2 cellular contexts compared by ENCODE assay signal in genomic region chr10:34762603-34763299, GRCh38.
TF ChIP-seq lines count a peak whose summit lies in the region.

No MANE protein-coding gene starts in this region.

TF ChIP-seq in WTC11, 78 proteins besides CTCF, POLR2A, EP300 and RAD21:
- no peak for TF ChIP-seq IRF2 (CRISPR knock-in tag; IDR thresholded peaks at IDR 0.05; ENCODE audit: borderline replicate concordance, low read depth)
- TF ChIP-seq ARID4B (CRISPR knock-in tag; IDR thresholded peaks at IDR 0.05; ENCODE audit: borderline replicate concordance): no peak
- TF ChIP-seq ZNF396 (CRISPR knock-in tag; IDR thresholded peaks at IDR 0.05; ENCODE audit: borderline replicate concordance): no peak

TF ChIP-seq in HepG2, 621 proteins besides CTCF, POLR2A, EP300 and RAD21 (continued from another document and continues in another):
- TF ChIP-seq ZFP91 (CRISPR knock-in tag; IDR thresholded peaks at IDR 0.05; ENCODE audit: borderline replicate concordance) (peak; percentile 31; the same call in 1 of the 2 replicates), HOXA5 (CRISPR knock-in tag; IDR thresholded peaks at IDR 0.05) (no peak), ZNF639 (CRISPR knock-in tag; conservative IDR thresholded peaks at IDR 0.05) (no peak), ZNF264 (CRISPR knock-in tag; IDR thresholded peaks at IDR 0.05) (no peak), TEAD3 (CRISPR knock-in tag; optimal IDR thresholded peaks at IDR 0.05; ENCODE audit: borderline replicate concordance) (peak; percentile 69), RORA (CRISPR knock-in tag; IDR thresholded peaks at IDR 0.05) (no peak), SOX6 (IDR thresholded peaks at IDR 0.05) (no peak), SOX6 (CRISPR knock-in tag; IDR thresholded peaks at IDR 0.05) (peak; percentile 27; the same call in 1 of the 2 replicates), SCMH1 (CRISPR knock-in tag; IDR thresholded peaks at IDR 0.05; ENCODE audit: borderline replicate concordance) (no peak), PPARG (CRISPR knock-in tag; conservative IDR thresholded peaks at IDR 0.05) (peak; percentile 41; the same call in 1 of the 2 replicates), POGK (CRISPR knock-in tag; conservative IDR thresholded peaks at IDR 0.05) (no peak), FOXA3 (CRISPR knock-in tag; IDR thresholded peaks at IDR 0.05) (no peak), ZBTB10 (CRISPR knock-in tag; IDR thresholded peaks at IDR 0.05; ENCODE audit: borderline replicate concordance) (no peak), KAT2B (IDR thresholded peaks at IDR 0.05; ENCODE audit: borderline replicate concordance, low read depth, low read length) (no peak), ZNF318 (CRISPR knock-in tag; IDR thresholded peaks at IDR 0.05) (no peak), ZNF775 (CRISPR knock-in tag; IDR thresholded peaks at IDR 0.05; ENCODE audit: borderline replicate concordance) (no peak), ZNF251 (CRISPR knock-in tag; IDR thresholded peaks at IDR 0.05) (no peak), ZNF589 (CRISPR knock-in tag; conservative IDR thresholded peaks at IDR 0.05) (no peak), SUZ12 (IDR thresholded peaks at IDR 0.05; ENCODE audit: low read depth, low read length) (no peak), JUNB (CRISPR knock-in tag; IDR thresholded peaks at IDR 0.05; ENCODE audit: borderline replicate concordance) (no peak), ZNF484 (CRISPR knock-in tag; IDR thresholded peaks at IDR 0.05; ENCODE audit: borderline replicate concordance, low read depth) (no peak), IRF1 (CRISPR knock-in tag; IDR thresholded peaks at IDR 0.05; ENCODE audit: low read depth) (no peak), ZNF121 (CRISPR knock-in tag; IDR thresholded peaks at IDR 0.05) (0 out of 2 replicates have a peak, but pooled peaks have one; percentile 4), NR2F1 (CRISPR knock-in tag; IDR thresholded peaks at IDR 0.05) (peak in 1 of 2 experiments; percentile 66; a peak in 1 of 4 replicates), ZBTB4 (CRISPR knock-in tag; IDR thresholded peaks at IDR 0.05; ENCODE audit: borderline replicate concordance) (no peak), FOXJ3 (CRISPR knock-in tag; IDR thresholded peaks at IDR 0.05; ENCODE audit: borderline replicate concordance) (peak; percentile 24; the same call in 1 of the 2 replicates), FOXP4 (CRISPR knock-in tag; IDR thresholded peaks at IDR 0.05) (0 out of 2 replicates have a peak, but pooled peaks have one; percentile 30), ZKSCAN8 (CRISPR knock-in tag; IDR thresholded peaks at IDR 0.05; ENCODE audit: borderline replicate concordance) (no peak), DNMT1 (CRISPR knock-in tag; IDR thresholded peaks at IDR 0.05) (no peak), HNRNPUL1 (IDR thresholded peaks at IDR 0.05; ENCODE audit: low read depth, low read length) (no peak), PLSCR1 (CRISPR knock-in tag; IDR thresholded peaks at IDR 0.05; ENCODE audit: borderline replicate concordance) (no peak)
